Comparison of ENCODE assay signal across 26 cellular contexts in genomic region chr17:47868134-47868533, GRCh38. TPM values are rescaled to one million over a fixed set of nuclear protein-coding genes. Genes with fewer than 3 reads are reported as not detected.
"Had no signal": no experiment of that assay in that cellular context is flagged by ENCODE, and none has a peak within 500 bp of the region (broad histone marks: within the 10 kb centered on the region; RNA-seq: fewer than 3 reads in every experiment).

No MANE protein-coding gene starts in this region.

- H2AFZ ChIP-seq: PC-9 had no signal

- H3K36me3 Mint-ChIP-seq: activated naive CD8-positive, alpha-beta T cell had no signal

- H3K4me2 ChIP-seq: PC-9 had no signal

- H3K4me3 ChIP-seq: coronary artery, PC-9 had no signal

- H3K27ac Mint-ChIP-seq: activated B cell treated with CpG ODN at 0.5 μM for 24 hours; activated CD4-positive, alpha-beta memory T cell treated with anti-CD3 and anti-CD28 coated beads, Interleukin-2, amount 10 ng/mL, durations not matched to agents 7 days and 5 days; activated naive CD4-positive, alpha-beta T cell treated with anti-CD3 and anti-CD28 coated beads for 36 hours; activated naive CD8-positive, alpha-beta T cell; activated T-helper 17 cell treated with anti-CD3 and anti-CD28 coated beads, Interleukin-2, amount 50 U/mL, for 72 hours; T-helper 1 cell treated with Interleukin-12 subunit alpha and Interleukin-12 subunit beta and Interleukin-4 antibody, amounts not matched to agents 30 μg/mL and 1 μg/mL, for 36 hours had no signal

- H3K27ac ChIP-seq: brain microvascular endothelial cell, coronary artery, PC-9 had no signal

- H3K9me3 Mint-ChIP-seq: activated B cell treated with CpG ODN at 0.5 μM for 24 hours; activated CD4-positive, alpha-beta memory T cell treated with anti-CD3 and anti-CD28 coated beads, Interleukin-2, amount 10 ng/mL, durations not matched to agents 7 days and 5 days; activated naive CD4-positive, alpha-beta T cell treated with anti-CD3 and anti-CD28 coated beads for 36 hours; activated T-helper 17 cell treated with anti-CD3 and anti-CD28 coated beads, Interleukin-2, amount 50 U/mL, for 72 hours; T-helper 1 cell treated with Interleukin-12 subunit alpha and Interleukin-12 subunit beta and Interleukin-4 antibody, amounts not matched to agents 30 μg/mL and 1 μg/mL, for 36 hours had no signal

- ATAC-seq: activated T-helper 17 cell treated with anti-CD3 and anti-CD28 coated beads, Interleukin-2, amount 50 U/mL, for 72 hours had no signal

- H3K36me3 ChIP-seq: brain microvascular endothelial cell had no signal

- H3K4me3 Mint-ChIP-seq: activated B cell treated with CpG ODN at 0.5 μM for 24 hours; activated CD4-positive, alpha-beta memory T cell treated with anti-CD3 and anti-CD28 coated beads, Interleukin-2, amount 10 ng/mL, durations not matched to agents 7 days and 5 days; activated naive CD4-positive, alpha-beta T cell treated with anti-CD3 and anti-CD28 coated beads for 36 hours; activated naive CD8-positive, alpha-beta T cell; activated T-helper 17 cell treated with anti-CD3 and anti-CD28 coated beads, Interleukin-2, amount 50 U/mL, for 72 hours; T-helper 1 cell treated with Interleukin-12 subunit alpha and Interleukin-12 subunit beta and Interleukin-4 antibody, amounts not matched to agents 30 μg/mL and 1 μg/mL, for 36 hours had no signal

- DNase-seq: activated B cell treated with CpG ODN at 0.5 μM for 24 hours; activated CD4-positive, alpha-beta memory T cell treated with anti-CD3 and anti-CD28 coated beads, Interleukin-2, amount 10 ng/mL, durations not matched to agents 7 days and 5 days; activated CD4-positive, alpha-beta T cell treated with anti-CD3 and anti-CD28 coated beads for 1 hour; activated CD4-positive, alpha-beta T cell treated with anti-CD3 and anti-CD28 coated beads, Interleukin-2, amount 50 U/mL, for 1 hour; activated gamma-delta T cell; activated naive CD4-positive, alpha-beta T cell treated with anti-CD3 and anti-CD28 coated beads for 36 hours; activated T-cell treated with anti-CD3 and anti-CD28 coated beads for 4 hours; activated T-cell treated with anti-CD3 and anti-CD28 coated beads, Interleukin-2, amount 50 U/mL, for 48 hours; amygdala; brain microvascular endothelial cell; NCI-H1092; NCI-H1417 treated with DMSO at 0.1 percent for 48 hours; NCI-H1694; NCI-H2029; NCI-H2107; NCI-H446; NCI-H524; PC-9; SHP77 treated with DMSO at 0.1 percent for 48 hours; T-helper 9 cell had no signal

RNA-seq across cellular contexts. Expression of gene LRRC46, which starts 36.7 kb away (rescaled TPM):
- total RNA-seq: cerebellum, SK-MEL-5 had no signal
